8 cellular contexts compared by ENCODE assay signal in the genomic region with DNA sequence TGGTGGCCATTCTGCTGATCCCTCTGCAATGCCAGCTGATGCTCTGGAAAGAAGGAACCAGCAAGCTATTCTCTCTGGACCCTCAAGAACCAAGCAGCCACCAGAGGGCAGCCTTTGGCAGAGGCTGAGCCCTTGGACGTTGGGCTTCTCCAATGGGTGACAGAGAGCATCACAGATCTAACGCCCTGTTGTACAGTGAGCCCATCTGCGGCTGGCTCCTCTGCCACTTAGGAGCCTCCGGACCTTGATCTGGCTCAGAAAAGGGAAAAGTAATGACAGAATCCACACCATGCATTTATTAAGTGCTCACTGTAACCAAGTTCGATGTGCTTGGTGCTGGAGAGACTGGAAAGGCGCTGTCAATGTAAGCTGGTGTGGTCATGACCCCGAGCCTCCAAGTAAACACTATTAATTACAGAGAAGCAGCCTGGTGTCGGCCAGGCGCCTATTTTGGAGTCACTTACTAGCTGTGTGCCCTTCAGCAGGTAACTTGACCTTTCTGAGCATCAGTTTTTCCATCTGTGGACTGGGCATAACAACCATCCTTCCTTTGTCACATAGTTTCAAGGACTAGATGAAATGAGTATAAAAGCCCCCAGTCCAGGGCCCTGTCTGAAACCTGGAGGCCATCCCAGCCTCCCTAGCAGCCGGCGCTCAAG. TPM values are rescaled to one million over a fixed set of nuclear protein-coding genes. Genes with fewer than 3 reads are reported as not detected.
A peak's percentile ranks its signal among the peaks of the same experiment; 100 is the strongest.
DNase-seq lines count a peak whose midpoint lies in the region; ATAC-seq and TF ChIP-seq lines count a peak whose summit lies in the region.

No MANE protein-coding gene starts in this region.

- H3K36me3 Mint-ChIP-seq in naive B cell: peaks cover 6 to 22% of the 10 kb centered on the region in 2 donors
- peaks cover 80% of the 10 kb centered on the region for H3K36me3 Mint-ChIP-seq in stimulated activated memory B cell treated with anti-CD40 and anti-IgM and Interleukin-4, amounts not matched to agents 10 μg/mL and 1 μg/mL and 100 μg/mL, for 72 hours

- peaks cover 20% of the 10 kb centered on the region for H3K4me1 ChIP-seq in PC-9 (replicated peaks; ENCODE audit: insufficient read depth)

- H3K27me3 ChIP-seq in PC-9 (ENCODE audit: insufficient read depth, low read depth): no peaks in the 10 kb centered on the region

- H3K79me2 ChIP-seq in PC-9 (ENCODE audit: low read depth): no peaks in the 10 kb centered on the region

- H3F3A ChIP-seq in PC-9 (ENCODE audit: insufficient read depth, low read depth): peaks cover 19% of the 10 kb centered on the region

- no peak overlapping the region for H3K4me3 ChIP-seq in PC-9

- CTCF ChIA-PET in PC-9 (lab: Charles Lee): interaction anchor here (0.6 to 1.3 kb wide), 8 partner anchors 32 to 559 kb away, joined by 3 to 10 read pairs (median 4); no protein-coding TSS in a partner anchor

- no peak overlapping the region for H3K4me2 ChIP-seq in PC-9

- BruUV-seq in PC-9 (replicated peaks; lab: Mats Ljungman, UMichigan): no TSS peak

- H4K20me1 ChIP-seq in PC-9 (ENCODE audit: insufficient read depth): no peaks in the 10 kb centered on the region

- no peaks in the 10 kb centered on the region for H3K9me2 ChIP-seq in PC-9 (ENCODE audit: insufficient read depth)

- peak; percentile 77 for TF ChIP-seq CTCF in PC-9 (conservative IDR thresholded peaks at IDR 0.05)

- H3K4me3 Mint-ChIP-seq in naive B cell: peak overlapping the region in 1 of 8 donors; percentile 57
- no peak overlapping the region for H3K4me3 Mint-ChIP-seq in stimulated activated memory B cell treated with anti-CD40 and anti-IgM and Interleukin-4, amounts not matched to agents 10 μg/mL and 1 μg/mL and 100 μg/mL, for 72 hours

- no peak overlapping the region for H2AFZ ChIP-seq in PC-9

- no peaks in the 10 kb centered on the region for H3K9me3 Mint-ChIP-seq in naive B cell
- no peaks in the 10 kb centered on the region for H3K9me3 Mint-ChIP-seq in stimulated activated memory B cell treated with anti-CD40 and anti-IgM and Interleukin-4, amounts not matched to agents 10 μg/mL and 1 μg/mL and 100 μg/mL, for 72 hours

- intact Hi-C loops in PC-9 (cut with micrococcal nuclease; ENCODE audit: unreplicated experiment): loop anchor here (1.0 kb wide), 2 partner anchors 79 to 113 kb away; no protein-coding TSS in a partner anchor

- H3K27ac Mint-ChIP-seq in naive B cell: peak overlapping the region in 4 of 6 donors; percentile 30 to 87 (median 76)
- peak overlapping the region; percentile 15 for H3K27ac Mint-ChIP-seq in stimulated activated memory B cell treated with anti-CD40 and anti-IgM and Interleukin-4, amounts not matched to agents 10 μg/mL and 1 μg/mL and 100 μg/mL, for 72 hours

- POLR2A ChIA-PET in PC-9 (lab: Charles Lee; ENCODE audit: unreplicated experiment): no interaction called here

- H3K9me3 ChIP-seq in PC-9 (ENCODE audit: insufficient read depth, low read depth): no peaks in the 10 kb centered on the region

- peak; percentile 82 for ATAC-seq in esophagus mucosa
- ATAC-seq in naive B cell (ENCODE audit: low read depth in 2 of 2): peak; percentile 81 to 85
- peak; percentile 82 for ATAC-seq in stimulated activated memory B cell treated with anti-CD40 and anti-IgM and Interleukin-4, amounts not matched to agents 10 μg/mL and 1 μg/mL and 100 μg/mL, for 72 hours
- ATAC-seq in HG03432 (IDR thresholded peaks at IDR 0.05; ENCODE audit: unreplicated experiment): no peak

- DNase-seq in DMS 273 treated with DMSO at 0.1 percent for 48 hours (lab: John Stamatoyannopoulos, UW) (peak; percentile 52), LHCN-M2 (ENCODE audit: low read depth) (peak; percentile 82), PC-9 (peak; percentile 42 to 75), activated T-cell treated with anti-CD3 and anti-CD28 coated beads for 24 hours (ENCODE audit: low read depth) (peak; percentile 71), naive B cell (peak; percentile 74)

- no peaks in the 10 kb centered on the region for H3K36me3 ChIP-seq in PC-9 (ENCODE audit: low read depth)

- H3K4me1 Mint-ChIP-seq in naive B cell: peaks cover 17 to 21% (median 20%) of the 10 kb centered on the region in 3 donors
- H3K4me1 Mint-ChIP-seq in stimulated activated memory B cell treated with anti-CD40 and anti-IgM and Interleukin-4, amounts not matched to agents 10 μg/mL and 1 μg/mL and 100 μg/mL, for 72 hours: peaks cover 31% of the 10 kb centered on the region

- H3K27ac ChIP-seq in PC-9: no peak overlapping the region

- no peaks in the 10 kb centered on the region for H3K27me3 Mint-ChIP-seq in naive B cell
- no peaks in the 10 kb centered on the region for H3K27me3 Mint-ChIP-seq in stimulated activated memory B cell treated with anti-CD40 and anti-IgM and Interleukin-4, amounts not matched to agents 10 μg/mL and 1 μg/mL and 100 μg/mL, for 72 hours

RNA-seq across cellular contexts. Expression of gene ECE1, which starts 34.9 kb away (rescaled TPM):
- total RNA-seq in LHCN-M2 (2014; rRNA removed): 50.5 and 61.5 TPM in 2 replicates
- 54.0 TPM for polyA plus RNA-seq in LHCN-M2 (2012)
- total RNA-seq in PC-9 (2021): 80.8 and 82.1 TPM in 2 replicates
- 18.2 TPM for total RNA-seq in esophagus mucosa
- 10 to 100 TPM in 5 of 6 donors, 1 to 10 TPM in 1; 6.9 to 44.5 (median 20.8) TPM for polyA plus RNA-seq in naive B cell (ENCODE audit: low read depth in 6 of 6)
